ENCODE assay signal across 14 cellular contexts in the genomic region with DNA sequence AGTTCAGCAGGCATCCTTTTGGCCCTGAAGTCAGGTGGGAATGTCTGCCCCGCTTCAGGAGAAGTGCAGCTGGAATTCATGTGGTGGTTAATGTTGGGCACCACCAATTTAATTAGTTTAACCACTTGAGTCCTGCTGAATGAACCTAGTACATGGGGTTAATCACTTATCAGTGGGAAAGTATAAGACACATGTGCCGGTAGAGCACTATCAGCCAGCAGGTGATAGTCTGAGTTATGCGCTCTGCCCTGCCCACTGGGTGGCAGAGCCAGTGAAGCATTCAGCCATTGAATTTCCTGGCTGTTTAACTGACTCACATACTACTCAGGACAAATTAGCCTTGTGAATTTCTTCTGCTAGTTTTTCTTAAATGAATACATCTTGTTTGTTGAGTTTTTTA.
DNase-seq lines count a peak whose midpoint lies in the region; ATAC-seq and TF ChIP-seq lines count a peak whose summit lies in the region.
"Had no signal": no experiment of that assay in that cellular context is flagged by ENCODE, and none has a peak within 500 bp of the region (broad histone marks: within the 10 kb centered on the region; RNA-seq: fewer than 3 reads in every experiment).

No MANE protein-coding gene starts in this region.

- ATAC-seq in esophagus mucosa, result peak; percentile 92
- no peak for ATAC-seq in gastroesophageal sphincter
- no peak for ATAC-seq in HG03460 (IDR thresholded peaks at IDR 0.05; ENCODE audit: unreplicated experiment)
- ATAC-seq: effector memory CD8-positive, alpha-beta T cell; lower lobe of right lung; pancreas had no signal

- no TSS peak for BruUV-seq in A673 (replicated peaks; lab: Mats Ljungman, UMichigan)

- TF ChIP-seq CTCF in A673 (conservative IDR thresholded peaks at IDR 0.05; ENCODE audit: low read depth, low read length), result no peak
- no peak for TF ChIP-seq CTCF in gastroesophageal sphincter (IDR thresholded peaks at IDR 0.05)

- TF ChIP-seq POLR2A in gastroesophageal sphincter (IDR thresholded peaks at IDR 0.05), result no peak

- no peak overlapping the region for H3K4me3 ChIP-seq in A673 (ENCODE audit: low read depth, low read length, poor library complexity, severe bottlenecking)
- H3K4me3 ChIP-seq in gastroesophageal sphincter, result no peak overlapping the region
- H3K4me3 ChIP-seq: lower lobe of right lung, pancreas had no signal

- POLR2A ChIA-PET in A673 (lab: Charles Lee; ENCODE audit: low non-redundant PET), result no interaction called here

- DNase-seq in A673 (ENCODE audit: low spot score), result peak; percentile 5
- DNase-seq in DMS79 treated with DMSO at 0.1 percent for 48 hours (lab: John Stamatoyannopoulos, UW), result peak; percentile 78
- peak; percentile 31 for DNase-seq in NCI-H510A (lab: John Stamatoyannopoulos, UW)
- DNase-seq in stimulated activated CD4-positive, alpha-beta T cell treated with anti-CD3 and anti-CD28 coated beads, Interleukin-15, amount 100 ng/mL, for 24 hours, result no peak
- no peak for DNase-seq in NCI-H1694 (lab: John Stamatoyannopoulos, UW)
- DNase-seq: effector memory CD8-positive, alpha-beta T cell; lower lobe of right lung; NCI-H774; pancreas; stimulated activated CD4-positive, alpha-beta T cell treated with anti-CD3 and anti-CD28 coated beads, Interleukin-4, amount 100 ng/mL, for 1 hour; WERI-Rb-1 had no signal

- no peaks in the 10 kb centered on the region for H3K36me3 ChIP-seq in A673 (ENCODE audit: insufficient read depth, low read length, poor library complexity, severe bottlenecking)
- H3K36me3 ChIP-seq in gastroesophageal sphincter, result no peaks in the 10 kb centered on the region
- H3K36me3 ChIP-seq: lower lobe of right lung, pancreas, WERI-Rb-1 had no signal

- no peak for TF ChIP-seq EP300 in gastroesophageal sphincter (IDR thresholded peaks at IDR 0.05)

- no peaks in the 10 kb centered on the region for H3K4me1 ChIP-seq in A673 (ENCODE audit: insufficient read depth, low read length, poor library complexity, severe bottlenecking)
- H3K4me1 ChIP-seq in gastroesophageal sphincter, result no peaks in the 10 kb centered on the region
- H3K4me1 ChIP-seq: lower lobe of right lung, pancreas had no signal

- H3K27me3 ChIP-seq in A673 (replicated peaks; ENCODE audit: insufficient read depth, low read depth, low read length, poor library complexity), result no peaks in the 10 kb centered on the region
- no peaks in the 10 kb centered on the region for H3K27me3 ChIP-seq in gastroesophageal sphincter
- H3K27me3 ChIP-seq: pancreas had no signal

- H3K27ac ChIP-seq in A673 (ENCODE audit: low read depth, low read length, poor library complexity, severe bottlenecking) (no peak overlapping the region), gastroesophageal sphincter (no peak overlapping the region)
- H3K27ac ChIP-seq: lower lobe of right lung, pancreas, WERI-Rb-1 had no signal

- intact Hi-C loops in A673 (cut with micrococcal nuclease; ENCODE audit: unreplicated experiment), result no loop called here

- CTCF ChIA-PET in A673 (lab: Charles Lee), result no interaction called here

- WGBS in gastroesophageal sphincter (ENCODE audit: low coverage in 1 of 2), 2 donors, result 74 to 76% methylated on average over 2 to 3 of the region's 3 CpGs

- H3K9me3 ChIP-seq in A673 (ENCODE audit: low read depth, low read length, poor library complexity, severe bottlenecking) (no peaks in the 10 kb centered on the region), gastroesophageal sphincter (no peaks in the 10 kb centered on the region)
- H3K9me3 ChIP-seq: lower lobe of right lung, pancreas had no signal

Comparison
In these comparisons a context has a peak if more than half of its experiments do, and no peak if none do; other contexts are left out.
1. DNase-seq: peak in A673 (single experiment), DMS79 treated with DMSO at 0.1 percent for 48 hours (single experiment) and NCI-H510A (single experiment); none in stimulated activated CD4-positive, alpha-beta T cell treated with anti-CD3 and anti-CD28 coated beads, Interleukin-15, amount 100 ng/mL, for 24 hours (single experiment) and NCI-H1694 (single experiment).